Comparison of ENCODE assay signal across 10 cellular contexts in the genomic region with DNA sequence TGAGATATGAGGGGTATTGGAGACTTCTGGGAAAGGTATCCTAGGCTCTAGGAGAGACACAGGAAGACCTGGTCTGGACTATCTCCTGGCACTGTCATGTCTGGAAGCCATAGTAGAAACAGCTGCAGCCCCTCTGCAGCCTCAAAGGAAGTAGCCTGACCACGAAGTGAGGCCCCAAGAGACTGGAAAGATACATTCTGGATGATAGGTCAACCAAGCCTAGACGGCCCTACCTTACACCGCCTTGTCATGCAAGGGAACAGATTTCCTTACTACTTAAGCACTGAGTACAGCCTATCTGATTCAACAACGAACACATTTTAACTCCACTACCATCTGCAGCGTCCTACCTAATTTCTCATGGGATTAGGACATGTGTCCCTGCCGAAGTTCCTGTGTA. TPM values are rescaled to one million over a fixed set of nuclear protein-coding genes. Genes with fewer than 3 reads are reported as not detected.
DNase-seq lines count a peak whose midpoint lies in the region; ATAC-seq, FAIRE-seq and TF ChIP-seq lines count a peak whose summit lies in the region.
"Had no signal": no experiment of that assay in that cellular context is flagged by ENCODE, and none has a peak within 500 bp of the region (broad histone marks: within the 10 kb centered on the region; RNA-seq: fewer than 3 reads in every experiment).

No MANE protein-coding gene starts in this region.

- peak overlapping the region; percentile 44 for H2AK5ac ChIP-seq in trophoblast cell (ENCODE audit: low read length)

- H3K23ac ChIP-seq in trophoblast cell (ENCODE audit: low read length), result no peak overlapping the region

- peak; percentile 77 for FAIRE-seq in bronchial epithelial cell (lab: Jason Lieb, UNC)

- H3K27ac Mint-ChIP-seq in CD8-positive, alpha-beta memory T cell, result peak overlapping the region in 5 of 8 donors; percentile 7 to 84 (median 51)

- CTCF ChIA-PET in CD8-positive, alpha-beta memory T cell (lab: Charles Lee), result no interaction called here

- peak overlapping the region; percentile 71 for H2BK12ac ChIP-seq in trophoblast cell (ENCODE audit: low read length)

- peak overlapping the region; percentile 86 for H2BK120ac ChIP-seq in trophoblast cell (ENCODE audit: insufficient read depth, low read length, poor library complexity)

- no peaks in the 10 kb centered on the region for H3K27me3 ChIP-seq in CD8-positive, alpha-beta memory T cell (ENCODE audit: insufficient read depth, low read length, poor library complexity, severe bottlenecking)
- H3K27me3 ChIP-seq in bronchial epithelial cell (ENCODE audit: control insufficient read depth, insufficient read depth, low read length), result no peaks in the 10 kb centered on the region
- H3K27me3 ChIP-seq in trophoblast cell (ENCODE audit: insufficient read depth, low read length), result no peaks in the 10 kb centered on the region
- H3K27me3 ChIP-seq in BE2C, result no peaks in the 10 kb centered on the region

- peak overlapping the region; percentile 44 for H3K4ac ChIP-seq in trophoblast cell (ENCODE audit: low read depth, low read length)

- peak overlapping the region; percentile 70 for H2BK5ac ChIP-seq in trophoblast cell (ENCODE audit: low read depth, low read length, poor library complexity)

- H3K36me3 Mint-ChIP-seq in CD8-positive, alpha-beta memory T cell, result peaks cover 8 to 79% (median 15%) of the 10 kb centered on the region in 3 donors

- peaks cover 63% of the 10 kb centered on the region for H3K36me3 ChIP-seq in CD8-positive, alpha-beta memory T cell (ENCODE audit: insufficient read depth, low read length)
- H3K36me3 ChIP-seq in bronchial epithelial cell (ENCODE audit: control insufficient read depth, insufficient read depth, low read length) (peaks cover 12% of the 10 kb centered on the region), trophoblast cell (ENCODE audit: control insufficient read depth in 1 of 2, insufficient read depth in 2 of 2, low read length in 2 of 2) (peaks cover 20 to 21% of the 10 kb centered on the region in 2 experiments), BE2C (peaks cover 45% of the 10 kb centered on the region)

- H3K9ac ChIP-seq in trophoblast cell (ENCODE audit: low read length), result no peak overlapping the region

- no peak overlapping the region for H3K4me3 Mint-ChIP-seq in CD8-positive, alpha-beta memory T cell

- DNase-seq in CD8-positive, alpha-beta memory T cell, result no peak
- DNase-seq in bronchial epithelial cell (ENCODE audit: low read depth), result no peak
- DNase-seq in trophoblast cell, result no peak
- no peak for DNase-seq in NCI-H187 (lab: John Stamatoyannopoulos, UW)
- DNase-seq in GM19240 (ENCODE audit: insufficient read length, low spot score), result no peak
- no peak for DNase-seq in BE2C
- no peak for DNase-seq in SK-N-DZ (ENCODE audit: low spot score)
- DNase-seq: stimulated activated CD4-positive, alpha-beta T cell treated with anti-CD3 and anti-CD28 coated beads, Interleukin-4, amount 100 ng/mL, for 4 hours had no signal

- ATAC-seq in HG02678 (IDR thresholded peaks at IDR 0.05; ENCODE audit: unreplicated experiment), result peak; percentile 50

- POLR2A ChIA-PET in CD8-positive, alpha-beta memory T cell (lab: Charles Lee), result no interaction called here

- H3K18ac ChIP-seq in trophoblast cell (ENCODE audit: low read length), result peak overlapping the region; percentile 47

- H3K4me2 ChIP-seq in trophoblast cell (ENCODE audit: low read length), result no peak overlapping the region

- H3K79me2 ChIP-seq in trophoblast cell (ENCODE audit: control insufficient read depth, insufficient read depth, low read length, poor library complexity), result peaks cover 5% of the 10 kb centered on the region

- peak overlapping the region; percentile 47 for H3K27ac ChIP-seq in CD8-positive, alpha-beta memory T cell (ENCODE audit: low read depth, low read length)
- H3K27ac ChIP-seq in trophoblast cell (ENCODE audit: low read depth, low read length), result peak overlapping the region; percentile 94

- H2AFZ ChIP-seq in trophoblast cell (ENCODE audit: insufficient read depth, low read length, poor library complexity), result no peak overlapping the region

- no peaks in the 10 kb centered on the region for H3K27me3 Mint-ChIP-seq in CD8-positive, alpha-beta memory T cell

- H3K9me3 ChIP-seq in CD8-positive, alpha-beta memory T cell (ENCODE audit: low read length), result no peaks in the 10 kb centered on the region
- no peaks in the 10 kb centered on the region for H3K9me3 ChIP-seq in trophoblast cell (ENCODE audit: insufficient read depth, low read depth, low read length)
- H3K9me3 ChIP-seq in BE2C, result no peaks in the 10 kb centered on the region
- H3K9me3 ChIP-seq: HAP-1 had no signal

- H3K4me1 ChIP-seq in CD8-positive, alpha-beta memory T cell (ENCODE audit: insufficient read depth, low read length), result no peaks in the 10 kb centered on the region
- H3K4me1 ChIP-seq in trophoblast cell (ENCODE audit: control insufficient read depth in 1 of 2, insufficient read depth in 2 of 2, low read length in 2 of 2) (peaks cover 54 to 64% of the 10 kb centered on the region in 2 experiments), BE2C (peaks cover 16% of the 10 kb centered on the region)
- H3K4me1 ChIP-seq: HAP-1 had no signal

- TF ChIP-seq CTCF in bronchial epithelial cell (IDR thresholded peaks at IDR 0.05; ENCODE audit: insufficient read depth, low read length, severe bottlenecking), result no peak
- TF ChIP-seq CTCF in BE2C (IDR thresholded peaks at IDR 0.05; ENCODE audit: low read depth, low read length), result no peak

- peak overlapping the region; percentile 49 for H4K8ac ChIP-seq in trophoblast cell (ENCODE audit: low read depth, low read length)

- H4K12ac ChIP-seq in trophoblast cell (ENCODE audit: low read depth, low read length), result no peak overlapping the region

- peak overlapping the region; percentile 69 for H3K14ac ChIP-seq in trophoblast cell (ENCODE audit: low read length)

- no peaks in the 10 kb centered on the region for H3K9me3 Mint-ChIP-seq in CD8-positive, alpha-beta memory T cell

- H3K79me1 ChIP-seq in trophoblast cell (ENCODE audit: low read length), result peaks cover 43% of the 10 kb centered on the region

- H4K91ac ChIP-seq in trophoblast cell (ENCODE audit: low read depth, low read length), result peak overlapping the region; percentile 92

- no CpG with 5 or more reads among the region's 6 CpGs for WGBS in trophoblast cell (ENCODE audit: extremely low coverage, insufficient coverage, insufficient read length)

- no peak overlapping the region for H3K4me3 ChIP-seq in CD8-positive, alpha-beta memory T cell (ENCODE audit: low read length)
- H3K4me3 ChIP-seq in bronchial epithelial cell (ENCODE audit: low read depth, low read length) (no peak overlapping the region), trophoblast cell (ENCODE audit: low read depth, low read length) (no peak overlapping the region), BE2C (ENCODE audit: low read depth, low read length) (no peak overlapping the region)
- H3K4me3 ChIP-seq: HAP-1 had no signal

- H3K4me1 Mint-ChIP-seq in CD8-positive, alpha-beta memory T cell, result peaks cover 0 to 4% (median 0%) of the 10 kb centered on the region in 3 donors

RNA-seq across cellular contexts. Expression of a gene that starts 31.1 kb away (rescaled TPM):
- total RNA-seq in CD8-positive, alpha-beta memory T cell, result 100 to 1,000 TPM; 114 to 121 TPM
- 307 TPM for polyA plus RNA-seq in CD8-positive, alpha-beta memory T cell
- total RNA-seq in bronchial epithelial cell, result 42.4 and 88.2 TPM in 2 replicates
- 143 and 144 TPM in 2 replicates for polyA plus RNA-seq in trophoblast cell (2013)
- polyA plus RNA-seq in BE2C (2012; ENCODE audit: insufficient read depth, insufficient read length, low read depth), result 801 TPM
- polyA plus RNA-seq in SK-N-DZ (2014; cell fraction: cytosol; rRNA removed), result 98.6 and 126 TPM in 2 replicates
- polyA plus RNA-seq in SK-N-DZ (2014; cell fraction: nucleus; rRNA removed), result 87.0 and 107 TPM in 2 replicates

RNA-seq across cellular contexts. Expression of a gene that starts 31.5 kb away (rescaled TPM):
- 10 to 100 TPM; 24.7 to 25.2 TPM for total RNA-seq in CD8-positive, alpha-beta memory T cell
- 46.9 TPM for polyA plus RNA-seq in CD8-positive, alpha-beta memory T cell
- total RNA-seq in bronchial epithelial cell, result 24.2 and 24.7 TPM in 2 replicates
- polyA plus RNA-seq in trophoblast cell (2013), result 12.7 and 14.0 TPM in 2 replicates
- polyA plus RNA-seq in BE2C (2012; ENCODE audit: insufficient read depth, insufficient read length, low read depth), result 49.6 TPM
- 49.1 and 51.6 TPM in 2 replicates for polyA plus RNA-seq in SK-N-DZ (2014; cell fraction: cytosol; rRNA removed)
- 28.3 and 37.1 TPM in 2 replicates for polyA plus RNA-seq in SK-N-DZ (2014; cell fraction: nucleus; rRNA removed)

RNA-seq across cellular contexts. Expression of a gene that starts 39.8 kb away (rescaled TPM):
- 10 to 100 TPM; 81.1 to 84.5 TPM for total RNA-seq in CD8-positive, alpha-beta memory T cell
- 60.0 TPM for polyA plus RNA-seq in CD8-positive, alpha-beta memory T cell
- total RNA-seq in bronchial epithelial cell, result 26.1 and 35.1 TPM in 2 replicates
- polyA plus RNA-seq in trophoblast cell (2013), result 50.2 and 51.2 TPM in 2 replicates
- 148 TPM for polyA plus RNA-seq in BE2C (2012; ENCODE audit: insufficient read depth, insufficient read length, low read depth)
- polyA plus RNA-seq in SK-N-DZ (2014; cell fraction: cytosol; rRNA removed), result 21.8 and 27.2 TPM in 2 replicates
- 23.1 and 43.9 TPM in 2 replicates for polyA plus RNA-seq in SK-N-DZ (2014; cell fraction: nucleus; rRNA removed)
